In the genomic region with DNA sequence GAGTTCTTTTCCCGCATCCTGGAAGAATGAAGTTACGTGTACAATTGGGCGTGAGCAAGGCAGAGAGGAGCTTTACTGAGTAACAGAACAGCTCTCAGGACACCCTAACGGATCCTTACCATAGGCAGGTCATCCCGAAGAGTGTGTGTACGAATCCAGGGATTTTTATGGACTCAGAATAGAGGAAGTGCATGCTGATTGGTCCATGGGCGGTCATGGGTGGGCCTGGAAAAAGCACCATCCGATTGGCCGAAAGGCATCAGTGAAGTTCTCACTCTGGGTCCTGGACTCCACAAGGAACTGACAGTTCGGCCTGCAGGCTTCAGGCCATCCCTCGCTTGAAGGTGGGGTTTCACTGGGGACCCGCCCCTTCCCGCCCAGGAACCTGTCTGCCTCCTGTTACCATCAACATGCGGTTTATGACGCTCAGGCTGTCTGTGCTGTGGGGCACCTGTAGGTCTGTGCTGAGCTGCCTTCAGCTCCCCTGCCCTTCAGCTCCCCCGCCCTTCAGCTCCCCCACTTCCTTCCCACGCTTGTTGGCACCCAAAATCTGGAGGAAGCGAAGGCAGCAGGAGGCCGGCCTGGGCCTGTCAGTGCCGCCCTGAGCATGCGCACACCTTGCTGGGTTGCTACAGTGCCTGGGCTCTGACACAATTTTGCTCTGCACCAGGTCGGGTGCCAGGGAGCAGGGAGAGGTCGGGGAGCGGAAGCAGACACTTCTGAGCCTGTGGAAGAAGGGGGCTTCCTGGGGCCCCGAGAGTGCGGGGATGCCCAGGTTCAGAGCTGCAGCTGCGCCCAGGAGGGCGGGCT, we compare ENCODE assay signal across 21 cellular contexts. TPM values are rescaled to one million over a fixed set of nuclear protein-coding genes. Genes with fewer than 3 reads are reported as not detected.
DNase-seq lines count a peak whose midpoint lies in the region; ATAC-seq and TF ChIP-seq lines count a peak whose summit lies in the region.
"Had no signal": no experiment of that assay in that cellular context is flagged by ENCODE, and none has a peak within 500 bp of the region (broad histone marks: within the 10 kb centered on the region; RNA-seq: fewer than 3 reads in every experiment).

No MANE protein-coding gene starts in this region.

- ATAC-seq in HG02571 (IDR thresholded peaks at IDR 0.05; ENCODE audit: unreplicated experiment) (no peak), GM18861 (IDR thresholded peaks at IDR 0.05; ENCODE audit: unreplicated experiment) (no peak), HG02852 (IDR thresholded peaks at IDR 0.05; ENCODE audit: unreplicated experiment) (no peak)
- ATAC-seq: activated CD8-positive, alpha-beta T cell treated with anti-CD3 and anti-CD28 coated beads, Interleukin-2, amount 10 ng/mL, durations not matched to agents 7 days and 5 days; body of pancreas; psoas muscle had no signal

- no peaks in the 10 kb centered on the region for H3K79me2 ChIP-seq in PC-9 (ENCODE audit: low read depth)

- peak overlapping the region; percentile 95 for H2AFZ ChIP-seq in PC-9

- DNase-seq in A172 (ENCODE audit: low spot score) (peak; percentile 81), HuH-7 (ENCODE audit: low spot score) (peak; percentile 54), PC-9 (peak; percentile 69 to 83), fibroblast of villous mesenchyme (ENCODE audit: low read depth) (peak; percentile 10), HCEC 1CT (no peak)
- DNase-seq: activated CD4-positive, alpha-beta T cell treated with anti-CD3 and anti-CD28 coated beads for 1 hour; activated CD8-positive, alpha-beta T cell treated with anti-CD3 and anti-CD28 coated beads, Interleukin-2, amount 10 ng/mL, durations not matched to agents 7 days and 5 days; activated effector memory CD4-positive, alpha-beta T cell treated with Interleukin-2 at 50 U/mL for 16 hours; activated T-cell treated with anti-CD3 and anti-CD28 coated beads for 4 hours; AML-193; body of pancreas; DMS79; NCI-H187; psoas muscle; Right ventricle myocardium superior; stimulated activated CD8-positive, alpha-beta memory T cell treated with anti-CD3 and anti-CD28 coated beads, Interleukin-4, amount 100 ng/mL, for 48 hours; substantia nigra had no signal

- H3K9me2 ChIP-seq in PC-9 (ENCODE audit: insufficient read depth) = no peaks in the 10 kb centered on the region

- intact Hi-C loops in PC-9 (cut with micrococcal nuclease; ENCODE audit: unreplicated experiment) = no loop called here

- CTCF ChIA-PET in PC-9 (lab: Charles Lee) = no interaction called here

- no peaks in the 10 kb centered on the region; the same call in 1 of the 2 replicates for H3K9me3 ChIP-seq in PC-9 (ENCODE audit: insufficient read depth, low read depth)
- H3K9me3 ChIP-seq: body of pancreas, psoas muscle had no signal

- no TSS peak for BruUV-seq in PC-9 (replicated peaks; lab: Mats Ljungman, UMichigan)

- H3K27ac ChIP-seq in PC-9 = 0 out of 2 replicates have a peak overlapping the region, but pooled peaks have one; percentile 27
- H3K27ac ChIP-seq: body of pancreas, KMS-11, psoas muscle had no signal

- H3F3A ChIP-seq in PC-9 (ENCODE audit: insufficient read depth, low read depth) = no peaks in the 10 kb centered on the region

- no peak for TF ChIP-seq CTCF in PC-9 (conservative IDR thresholded peaks at IDR 0.05)
- no peak for TF ChIP-seq CTCF in fibroblast of villous mesenchyme (IDR thresholded peaks at IDR 0.05; ENCODE audit: insufficient read depth, low read depth, low read length)

- H3K27me3 ChIP-seq in PC-9 (ENCODE audit: insufficient read depth, low read depth) = no peaks in the 10 kb centered on the region
- H3K27me3 ChIP-seq: body of pancreas had no signal

- peaks cover 5% of the 10 kb centered on the region; the same call in 1 of the 2 replicates for H3K4me1 ChIP-seq in PC-9 (replicated peaks; ENCODE audit: insufficient read depth)
- H3K4me1 ChIP-seq: body of pancreas, psoas muscle had no signal

- H3K4me2 ChIP-seq in PC-9 = peak overlapping the region; percentile 67
- H3K4me2 ChIP-seq: KMS-11 had no signal

- peak overlapping the region; percentile 57; the same call in 1 of the 2 replicates for H3K4me3 ChIP-seq in PC-9
- H3K4me3 ChIP-seq in fibroblast of villous mesenchyme (ENCODE audit: low read depth, low read length) = no peak overlapping the region
- H3K4me3 ChIP-seq: body of pancreas, psoas muscle had no signal

- no peaks in the 10 kb centered on the region for H4K20me1 ChIP-seq in PC-9 (ENCODE audit: insufficient read depth)

- POLR2A ChIA-PET in PC-9 (lab: Charles Lee; ENCODE audit: unreplicated experiment) = interaction anchor here (0.6 to 0.7 kb wide), 3 partner anchors 77 to 1266 kb away, joined by 3 to 19 read pairs (median 12); no protein-coding TSS in a partner anchor

- H3K36me3 ChIP-seq in PC-9 (ENCODE audit: low read depth) = no peaks in the 10 kb centered on the region

RNA-seq across cellular contexts. Expression of a gene that starts 57.9 kb away (rescaled TPM):
- total RNA-seq in A172 (2014; rRNA removed; shearing (Covaris generic)) = 9.6 and 11.3 TPM in 2 replicates
- total RNA-seq in PC-9 (2021) (7.2 and 11.0 TPM in 2 replicates), fibroblast of villous mesenchyme (8.7 and 19.9 TPM in 2 replicates)
